Comparison of ENCODE assay signal across 8 cellular contexts in the genomic region with DNA sequence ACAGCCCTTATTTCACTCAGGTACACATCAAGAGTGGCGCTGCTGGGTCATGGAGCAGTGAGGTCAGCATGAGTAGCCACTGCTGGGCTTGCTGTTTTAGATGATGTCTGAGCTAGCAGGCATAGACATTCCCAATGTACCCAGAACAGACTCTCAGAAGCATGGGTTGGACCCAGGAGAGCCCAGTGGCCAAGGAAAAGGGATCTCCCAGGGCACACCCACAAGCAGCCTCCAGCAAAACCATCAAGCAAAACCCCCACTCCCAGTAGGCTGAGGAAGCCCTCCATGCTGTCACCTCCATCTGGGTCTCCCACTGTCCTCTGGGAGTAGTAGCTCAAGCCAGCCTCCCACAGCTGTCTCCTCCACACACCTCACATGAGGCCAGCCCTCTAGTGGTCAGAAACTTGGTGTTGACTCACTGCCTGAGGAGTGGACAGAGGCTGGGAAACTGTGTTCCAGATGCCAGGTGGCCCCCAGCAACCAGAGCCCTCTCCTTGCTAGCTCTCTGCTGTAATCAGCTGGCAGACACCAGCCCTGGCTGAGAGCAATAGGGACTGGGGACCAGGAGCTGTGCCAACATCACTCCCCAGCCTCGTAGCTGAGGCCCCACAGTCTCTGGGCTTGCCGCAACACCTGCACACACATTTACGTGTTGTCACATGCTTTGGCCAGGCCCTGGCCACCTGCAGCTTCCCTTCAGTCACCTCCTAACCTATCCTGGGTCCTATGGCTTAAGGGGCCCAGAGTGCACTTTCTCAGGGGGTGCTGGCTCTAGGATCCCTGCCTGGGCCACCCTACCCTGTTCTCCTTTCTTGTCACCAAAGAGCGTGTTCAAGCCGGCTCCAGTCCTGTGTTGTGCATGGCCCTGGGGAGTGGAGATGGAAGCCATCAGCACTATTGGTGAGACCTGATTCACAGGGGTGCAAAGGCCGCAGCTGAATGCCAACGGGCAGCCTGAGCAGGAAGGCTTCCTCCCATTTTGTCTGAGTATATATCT. TPM values are rescaled to one million over a fixed set of nuclear protein-coding genes. Genes with fewer than 3 reads are reported as not detected.
DNase-seq lines count a peak whose midpoint lies in the region; FAIRE-seq and TF ChIP-seq lines count a peak whose summit lies in the region.

No MANE protein-coding gene starts in this region.

- H3K4me1 ChIP-seq in GM23248 (ENCODE audit: insufficient read depth), result peaks cover 15% of the 10 kb centered on the region
- H3K4me1 ChIP-seq in ascending aorta, result peaks cover 3 to 16% of the 10 kb centered on the region in 2 donors
- peaks cover 0 to 4% of the 10 kb centered on the region in 2 donors for H3K4me1 ChIP-seq in small intestine (ENCODE audit: control insufficient read depth in 2 of 2, insufficient read depth in 1 of 2, low read depth in 1 of 2, low read length in 1 of 2)

- H2AFZ ChIP-seq in GM23248, result 0 out of 2 replicates have a peak overlapping the region, but pooled peaks have one; percentile 8

- in situ Hi-C loops in GM23248 (cut with MboI), result no loop called here

- no peak overlapping the region for H3K9ac ChIP-seq in GM23248

- peaks cover 6% of the 10 kb centered on the region; the same call in 1 of the 2 replicates for H3F3A ChIP-seq in GM23248 (ENCODE audit: insufficient read depth)

- H3K27ac ChIP-seq in C4-2B (no peak overlapping the region; the same call in 1 of the 2 replicates), GM23248 (peak overlapping the region; percentile 36), ascending aorta (peak overlapping the region; percentile 29 to 67), small intestine (ENCODE audit: low read depth in 1 of 2, low read length in 1 of 2) (peak overlapping the region; percentile 63 to 98)

- intact Hi-C loops in ascending aorta (cut with DNase I), result no loop called here

- H3K9me2 ChIP-seq in GM23248 (ENCODE audit: insufficient read depth), result no peaks in the 10 kb centered on the region

- no peaks in the 10 kb centered on the region for H3K9me3 ChIP-seq in GM23248 (ENCODE audit: low read depth)
- no peaks in the 10 kb centered on the region for H3K9me3 ChIP-seq in ascending aorta
- no peaks in the 10 kb centered on the region for H3K9me3 ChIP-seq in small intestine (ENCODE audit: control insufficient read depth, low read depth)

- 82 to 83% methylated on average over 8 of the region's 8 CpGs for WGBS in GM23248 (ENCODE audit: low coverage in 1 of 2, low lambda C conversion rate in 2 of 2, missing lambda C conversion rate in 2 of 2), 2 experiments
- 49 to 77% (median 59%) methylated on average over 8 of the region's 8 CpGs for WGBS in small intestine, 3 donors

- peak; percentile 70 for TF ChIP-seq CTCF in C4-2B (conservative IDR thresholded peaks at IDR 0.05)
- TF ChIP-seq CTCF in ascending aorta (IDR thresholded peaks at IDR 0.05), result peak; percentile 27 to 51 (median 41)

- peaks cover 9% of the 10 kb centered on the region for H3K36me3 ChIP-seq in GM23248 (ENCODE audit: low read depth)
- peaks cover under 1 to 11% of the 10 kb centered on the region in 2 donors for H3K36me3 ChIP-seq in ascending aorta
- H3K36me3 ChIP-seq in small intestine (ENCODE audit: control insufficient read depth in 2 of 2, insufficient read depth in 2 of 2, low read length in 2 of 2), result peaks cover 4 to 5% of the 10 kb centered on the region in 2 donors

- H4K20me1 ChIP-seq in GM23248 (ENCODE audit: insufficient read depth), result no peaks in the 10 kb centered on the region

- H3K4me3 ChIP-seq in GM23248 (no peak overlapping the region), ascending aorta (no peak overlapping the region), small intestine (ENCODE audit: low read depth in 1 of 2, low read length in 2 of 2) (no peak overlapping the region)

- no peak for FAIRE-seq in small intestine (lab: Jason Lieb, UNC)

- no peak overlapping the region for H3K4me2 ChIP-seq in GM23248 (ENCODE audit: unreplicated experiment)

- DNase-seq in GM23248 (peak; percentile 91), NCI-H526 (lab: John Stamatoyannopoulos, UW) (peak; percentile 68 to 76), ascending aorta (ENCODE audit: low spot score in 2 of 2) (peak in 1 of 2 donors; percentile 80), iPS-NIHi11 (ENCODE audit: low spot score) (peak; percentile 66), small intestine (peak; percentile 88), KG1 (lab: John Stamatoyannopoulos, UW) (no peak)
- DNase-seq in activated CD8-positive, alpha-beta memory T cell treated with anti-CD3 and anti-CD28 coated beads, Interleukin-2, amount 50 U/mL, for 4 hours, result no peak

- peaks cover 24% of the 10 kb centered on the region for H3K79me2 ChIP-seq in GM23248 (ENCODE audit: insufficient read depth)

- no peaks in the 10 kb centered on the region for H3K27me3 ChIP-seq in GM23248 (replicated peaks; ENCODE audit: insufficient read depth)
- H3K27me3 ChIP-seq in ascending aorta, result no peaks in the 10 kb centered on the region
- no peaks in the 10 kb centered on the region for H3K27me3 ChIP-seq in small intestine (ENCODE audit: control insufficient read depth in 2 of 2, insufficient read depth in 2 of 2, low read length in 2 of 2)

RNA-seq across cellular contexts. Expression of gene AP5S1, which starts 1.9 kb away (rescaled TPM):
- 24.8 and 25.0 TPM in 2 replicates for total RNA-seq in GM23248 (2014; rRNA removed; shearing (Covaris generic))
- polyA plus RNA-seq in GM23248 (2016; fragmentation: Nextera tagmentation; extraction: Ambion mirVana) (20.5 and 22.6 TPM in 2 replicates), small intestine (10 to 100 TPM; 11.6 to 14.7 (median 12.4) TPM)
- 38.5 TPM for total RNA-seq in ascending aorta

RNA-seq across cellular contexts. Expression of gene CDC25B, which starts 22.3 kb away (rescaled TPM):
- total RNA-seq in GM23248 (2014; rRNA removed; shearing (Covaris generic)), result 20.1 and 22.9 TPM in 2 replicates
- polyA plus RNA-seq in GM23248 (2016; fragmentation: Nextera tagmentation; extraction: Ambion mirVana), result 16.3 and 18.2 TPM in 2 replicates
- total RNA-seq in ascending aorta, result 60.6 TPM
- polyA plus RNA-seq in small intestine, result 10 to 100 TPM; 15.7 to 53.8 (median 15.9) TPM

RNA-seq across cellular contexts. Expression of gene MAVS, which starts 28.2 kb away (rescaled TPM):
- 22.0 and 27.4 TPM in 2 replicates for total RNA-seq in GM23248 (2014; rRNA removed; shearing (Covaris generic))
- polyA plus RNA-seq in GM23248 (2016; fragmentation: Nextera tagmentation; extraction: Ambion mirVana), result 12.0 and 12.5 TPM in 2 replicates
- total RNA-seq in ascending aorta, result 35.2 TPM
- polyA plus RNA-seq in small intestine, result 10 to 100 TPM in 2 of 3 donors, 1 to 10 TPM in 1; 6.2 to 32.7 (median 11.6) TPM

RNA-seq across cellular contexts. Expression of gene CENPB, which starts 31.9 kb away (rescaled TPM):
- 134 and 153 TPM in 2 replicates for total RNA-seq in GM23248 (2014; rRNA removed; shearing (Covaris generic))
- 4.5 and 4.6 TPM in 2 replicates for polyA plus RNA-seq in GM23248 (2016; fragmentation: Nextera tagmentation; extraction: Ambion mirVana)
- 173 TPM for total RNA-seq in ascending aorta
- 10 to 100 TPM; 60.4 to 73.2 (median 60.5) TPM for polyA plus RNA-seq in small intestine

RNA-seq across cellular contexts. Expression of gene SPEF1, which starts 37.2 kb away (rescaled TPM):
- not detected in 2 replicates for total RNA-seq in GM23248 (2014; rRNA removed; shearing (Covaris generic))
- polyA plus RNA-seq in GM23248 (2016; fragmentation: Nextera tagmentation; extraction: Ambion mirVana), result 0.11 TPM in 1 of 2 replicates, not detected in the other
- not detected for total RNA-seq in ascending aorta
- polyA plus RNA-seq in small intestine, result under 1 TPM in 1 of 3 donors, not detected in 2; 0.06 TPM

Comparison
In these comparisons a context has a peak if more than half of its experiments do, and no peak if none do; other contexts are left out.
1. DNase-seq: peak in GM23248 (single experiment), NCI-H526 (2 of 2), iPS-NIHi11 (single experiment) and small intestine (single experiment); none in KG1 (single experiment) and activated CD8-positive, alpha-beta memory T cell treated with anti-CD3 and anti-CD28 coated beads, Interleukin-2, amount 50 U/mL, for 4 hours (single experiment).